Comparison of ENCODE assay signal across 10 cellular contexts in genomic region chr11:59556883-59557205, GRCh38. TPM values are rescaled to one million over a fixed set of nuclear protein-coding genes. Genes with fewer than 3 reads are reported as not detected.
DNase-seq lines count a peak whose midpoint lies in the region; ATAC-seq and TF ChIP-seq lines count a peak whose summit lies in the region.
"Had no signal": no experiment of that assay in that cellular context is flagged by ENCODE, and none has a peak within 500 bp of the region (broad histone marks: within the 10 kb centered on the region; RNA-seq: fewer than 3 reads in every experiment).

No MANE protein-coding gene starts in this region.

- H3K36me3 Mint-ChIP-seq in natural killer cell treated with Interleukin-12 subunit alpha and Interleukin-12 subunit beta and Interleukin-15 and Interleukin-18, amount 100 ng/mL, for 72 hours: no peaks in the 10 kb centered on the region

- CTCF ChIA-PET in mammary epithelial cell (lab: Charles Lee; ENCODE audit: low non-redundant PET): no interaction called here

- peak overlapping the region; percentile 21 for H3K9ac ChIP-seq in mammary epithelial cell (ENCODE audit: insufficient read depth, low read length)

- in situ Hi-C loops in mammary epithelial cell (cut with MboI; ENCODE audit: low sequenced_read_pairs in 2 of 2): loop anchor here (10.0 to 25.0 kb wide), 2 partner anchors 230 to 248 kb away; no protein-coding TSS in a partner anchor

- dilution Hi-C loops in mammary epithelial cell (cut with HindIII; ENCODE audit: low sequenced_read_pairs): loop anchor here (10.0 kb wide), 1 partner anchor 58 kb away; the partner anchor contains the start of gene OSBP

- H3K27me3 Mint-ChIP-seq in natural killer cell treated with Interleukin-12 subunit alpha and Interleukin-12 subunit beta and Interleukin-15 and Interleukin-18, amount 100 ng/mL, for 72 hours: peaks cover 7 to 8% of the 10 kb centered on the region in 2 donors

- peak overlapping the region in 1 of 3 experiments; percentile 1 for H3K4me3 ChIP-seq in mammary epithelial cell (replicated peaks in 1 of 3; ENCODE audit: insufficient read depth in 1 of 3, low read depth in 2 of 3, low read length in 3 of 3)

- H3K4me1 ChIP-seq in mammary epithelial cell (ENCODE audit: insufficient read depth, low read length): peaks cover 8% of the 10 kb centered on the region

- H3K9me3 Mint-ChIP-seq in natural killer cell treated with Interleukin-12 subunit alpha and Interleukin-12 subunit beta and Interleukin-15 and Interleukin-18, amount 100 ng/mL, for 72 hours: no peaks in the 10 kb centered on the region

- H3K4me3 Mint-ChIP-seq in natural killer cell treated with Interleukin-12 subunit alpha and Interleukin-12 subunit beta and Interleukin-15 and Interleukin-18, amount 100 ng/mL, for 72 hours: peak overlapping the region; percentile 90

- H2AFZ ChIP-seq in mammary epithelial cell (ENCODE audit: low read depth, low read length): no peak overlapping the region

- intact Hi-C loops in mammary epithelial cell (cut with micrococcal nuclease): no loop called here

- no peaks in the 10 kb centered on the region for H3K27me3 ChIP-seq in mammary epithelial cell (ENCODE audit: insufficient read depth, low read length)

- WGBS in mammary epithelial cell (ENCODE audit: low coverage, missing lambda C conversion rate): 53% methylated on average over 11 of the region's 11 CpGs

- no TSS peak for BruUV-seq in mammary epithelial cell (replicated peaks; lab: Mats Ljungman, UMichigan)

- no peaks in the 10 kb centered on the region for H3K9me3 ChIP-seq in mammary epithelial cell (replicated peaks; ENCODE audit: insufficient read depth, low read length)

- H3K36me3 ChIP-seq in mammary epithelial cell (ENCODE audit: insufficient read depth, low read length): no peaks in the 10 kb centered on the region

- H3K4me1 Mint-ChIP-seq in natural killer cell treated with Interleukin-12 subunit alpha and Interleukin-12 subunit beta and Interleukin-15 and Interleukin-18, amount 100 ng/mL, for 72 hours (ENCODE audit: low read depth in 2 of 2): peaks cover 39 to 45% of the 10 kb centered on the region in 2 donors

- peak overlapping the region; percentile 32 for H3K4me2 ChIP-seq in mammary epithelial cell (ENCODE audit: insufficient read depth, low read depth, low read length)

- H3K27ac ChIP-seq in mammary epithelial cell (ENCODE audit: insufficient read depth, low read depth, low read length): peak overlapping the region; percentile 59

- no peak for TF ChIP-seq CTCF in mammary epithelial cell (conservative IDR thresholded peaks at IDR 0.05 in 1 of 2, IDR thresholded peaks at IDR 0.05 in 1 of 2; ENCODE audit: extremely low read depth in 1 of 2, insufficient read depth in 1 of 2, low read depth in 1 of 2, low read length in 2 of 2)

- peak; percentile 28 for DNase-seq in stimulated activated CD4-positive, alpha-beta T cell treated with anti-CD3 and anti-CD28 coated beads, Interleukin-15, amount 100 ng/mL, for 24 hours
- DNase-seq in stimulated activated CD4-positive, alpha-beta T cell treated with anti-CD3 and anti-CD28 coated beads, Interleukin-2, amount 100 ng/mL, for 24 hours: no peak
- DNase-seq in NCI-H510A treated with DMSO at 0.1 percent for 48 hours (lab: John Stamatoyannopoulos, UW) (peak; percentile 84), mammary epithelial cell (no peak), activated gamma-delta T cell treated with Interleukin-2 at 50 U/mL for 16 hours (no peak), DMS153 (lab: John Stamatoyannopoulos, UW) (no peak), SKM-1 (lab: John Stamatoyannopoulos, UW; ENCODE audit: unreplicated experiment) (no peak)
- DNase-seq in natural killer cell treated with Interleukin-12 subunit alpha and Interleukin-12 subunit beta and Interleukin-15 and Interleukin-18, amount 100 ng/mL, for 72 hours (ENCODE audit: low spot score): no peak

- no peaks in the 10 kb centered on the region for H3K79me2 ChIP-seq in mammary epithelial cell (ENCODE audit: insufficient read depth, low read length)

- ATAC-seq in natural killer cell treated with Interleukin-12 subunit alpha and Interleukin-12 subunit beta and Interleukin-15 and Interleukin-18, amount 100 ng/mL, for 72 hours: peak in 1 of 2 donors; percentile 15

- H3K27ac Mint-ChIP-seq in natural killer cell treated with Interleukin-12 subunit alpha and Interleukin-12 subunit beta and Interleukin-15 and Interleukin-18, amount 100 ng/mL, for 72 hours: peak overlapping the region; percentile 68 to 72

- H4K20me1 ChIP-seq in mammary epithelial cell (ENCODE audit: insufficient read depth, low read length): no peaks in the 10 kb centered on the region

RNA-seq across cellular contexts. Expression of gene OR4D9, which starts 45.5 kb away (rescaled TPM):
- not detected for total RNA-seq in mammary epithelial cell
- not detected for polyA plus RNA-seq in mammary epithelial cell
- polyA minus RNA-seq in mammary epithelial cell: not detected
- total RNA-seq in natural killer cell treated with Interleukin-12 subunit alpha and Interleukin-12 subunit beta and Interleukin-15 and Interleukin-18, amount 100 ng/mL, for 72 hours: not detected
- total RNA-seq: dermis microvascular lymphatic vessel endothelial cell, temporal lobe had no signal

RNA-seq across cellular contexts. Expression of gene OR4D11, which starts 53.5 kb away (rescaled TPM):
- total RNA-seq in mammary epithelial cell: not detected
- polyA plus RNA-seq in mammary epithelial cell: not detected
- not detected for polyA minus RNA-seq in mammary epithelial cell
- total RNA-seq in natural killer cell treated with Interleukin-12 subunit alpha and Interleukin-12 subunit beta and Interleukin-15 and Interleukin-18, amount 100 ng/mL, for 72 hours: not detected
- total RNA-seq: dermis microvascular lymphatic vessel endothelial cell, temporal lobe had no signal

RNA-seq across cellular contexts. Expression of gene OSBP, which starts 58.7 kb away (rescaled TPM):
- 10 to 100 TPM; 34.0 to 52.0 TPM for total RNA-seq in mammary epithelial cell
- polyA plus RNA-seq in mammary epithelial cell: 19.2 TPM
- 117 TPM for polyA minus RNA-seq in mammary epithelial cell
- 10 to 100 TPM; 40.5 to 45.2 TPM for total RNA-seq in natural killer cell treated with Interleukin-12 subunit alpha and Interleukin-12 subunit beta and Interleukin-15 and Interleukin-18, amount 100 ng/mL, for 72 hours

Comparison
In these comparisons a context has a peak if more than half of its experiments do, and no peak if none do; other contexts are left out.
1. DNase-seq: peak in stimulated activated CD4-positive, alpha-beta T cell treated with anti-CD3 and anti-CD28 coated beads, Interleukin-15, amount 100 ng/mL, for 24 hours (single experiment) and NCI-H510A treated with DMSO at 0.1 percent for 48 hours (single experiment); none in stimulated activated CD4-positive, alpha-beta T cell treated with anti-CD3 and anti-CD28 coated beads, Interleukin-2, amount 100 ng/mL, for 24 hours (0 of 2), mammary epithelial cell (single experiment), natural killer cell treated with Interleukin-12 subunit alpha and Interleukin-12 subunit beta and Interleukin-15 and Interleukin-18, amount 100 ng/mL, for 72 hours (single experiment), activated gamma-delta T cell treated with Interleukin-2 at 50 U/mL for 16 hours (single experiment), DMS153 (single experiment) and SKM-1 (single experiment).